ENCODE assay signal across 1 cellular context in the genomic region with DNA sequence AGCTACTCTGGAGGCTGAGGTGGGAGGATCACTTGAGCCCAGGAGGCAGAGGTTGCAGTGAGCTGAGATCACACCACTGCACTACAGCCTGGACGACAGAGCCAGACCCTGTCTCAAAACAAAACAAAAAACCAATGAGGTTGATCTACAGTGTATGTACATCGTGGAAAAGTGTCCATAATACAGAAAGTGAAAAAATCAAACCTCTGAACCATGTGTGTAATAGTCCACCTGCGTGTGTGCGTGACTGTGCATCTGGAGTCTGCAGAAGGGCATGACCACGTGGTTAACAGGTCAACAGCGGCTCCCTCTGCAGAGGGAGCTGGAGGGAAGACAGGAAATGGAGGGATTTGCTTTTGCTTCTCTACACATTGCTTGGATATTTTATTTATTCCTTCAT.
TF ChIP-seq lines count a peak whose summit lies in the region.

No MANE protein-coding gene starts in this region.

TF ChIP-seq in WTC11, 78 proteins besides CTCF, POLR2A, EP300 and RAD21 (continued from another document):
- TF ChIP-seq, protein P1, sequence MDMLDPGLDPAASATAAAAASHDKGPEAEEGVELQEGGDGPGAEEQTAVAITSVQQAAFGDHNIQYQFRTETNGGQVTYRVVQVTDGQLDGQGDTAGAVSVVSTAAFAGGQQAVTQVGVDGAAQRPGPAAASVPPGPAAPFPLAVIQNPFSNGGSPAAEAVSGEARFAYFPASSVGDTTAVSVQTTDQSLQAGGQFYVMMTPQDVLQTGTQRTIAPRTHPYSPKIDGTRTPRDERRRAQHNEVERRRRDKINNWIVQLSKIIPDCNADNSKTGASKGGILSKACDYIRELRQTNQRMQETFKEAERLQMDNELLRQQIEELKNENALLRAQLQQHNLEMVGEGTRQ (CRISPR knock-in tag; IDR thresholded peaks at IDR 0.05) = peak; percentile 61
- TF ChIP-seq RELA (CRISPR knock-in tag; IDR thresholded peaks at IDR 0.05; ENCODE audit: borderline replicate concordance) = no peak
